In genomic region chr16:71461686-71462648, GRCh38 we compare ENCODE assay signal across 8 cellular contexts. TPM values are rescaled to one million over a fixed set of nuclear protein-coding genes. Genes with fewer than 3 reads are reported as not detected.
DNase-seq lines count a peak whose midpoint lies in the region; ATAC-seq, FAIRE-seq and TF ChIP-seq lines count a peak whose summit lies in the region.

Gene ZNF23 (minus strand): TSS chr16:71462247. CDS start chr16:71456796, 5,451 bp downstream.

- H3K9me3 ChIP-seq in WERI-Rb-1 (ENCODE audit: severe bottlenecking) (no peaks in the 10 kb centered on the region), breast epithelium (no peaks in the 10 kb centered on the region), small intestine (ENCODE audit: control insufficient read depth, low read depth) (no peaks in the 10 kb centered on the region)

- H3K27ac ChIP-seq in WERI-Rb-1 = peak within 1 kb of the TSS; percentile 67
- H3K27ac ChIP-seq in breast epithelium = peak within 1 kb of the TSS; percentile 74 to 87
- peak within 1 kb of the TSS; percentile 58 to 94 for H3K27ac ChIP-seq in small intestine (ENCODE audit: low read depth in 1 of 2, low read length in 1 of 2)

- TF ChIP-seq CTCF in WERI-Rb-1 (IDR thresholded peaks at IDR 0.05; ENCODE audit: low read depth, low read length) (no peak), breast epithelium (IDR thresholded peaks at IDR 0.05) (no peak)

- FAIRE-seq in small intestine (lab: Jason Lieb, UNC) = no peak

- peak; percentile 71 for TF ChIP-seq POLR2A in breast epithelium (IDR thresholded peaks at IDR 0.05)

- H3K4me3 ChIP-seq in WERI-Rb-1 (ENCODE audit: low read depth, low read length) (peak within 1 kb of the TSS; percentile 99), breast epithelium (peak within 1 kb of the TSS; percentile 70 to 95 (median 93)), small intestine (ENCODE audit: low read depth in 1 of 2, low read length in 2 of 2) (peak within 1 kb of the TSS; percentile 53 to 77)

- H3K27me3 ChIP-seq in WERI-Rb-1 (ENCODE audit: insufficient read depth, low read depth, severe bottlenecking) (no peaks in the 10 kb centered on the region), breast epithelium (no peaks in the 10 kb centered on the region), small intestine (ENCODE audit: control insufficient read depth in 2 of 2, insufficient read depth in 2 of 2, low read length in 2 of 2) (no peaks in the 10 kb centered on the region)

- no peaks in the 10 kb centered on the region for H3K36me3 ChIP-seq in WERI-Rb-1
- no peaks in the 10 kb centered on the region for H3K36me3 ChIP-seq in breast epithelium
- no peaks in the 10 kb centered on the region for H3K36me3 ChIP-seq in small intestine (ENCODE audit: control insufficient read depth in 2 of 2, insufficient read depth in 2 of 2, low read length in 2 of 2)

- intact Hi-C loops in breast epithelium (cut with DNase I; ENCODE audit: low total_unique reads) = no loop called here

- peak; percentile 57 for DNase-seq in SIG-M5 treated with dmso at 0.1 percent for 504 hours (lab: John Stamatoyannopoulos, UW; ENCODE audit: unreplicated experiment)
- DNase-seq in SIG-M5 (lab: John Stamatoyannopoulos, UW) = no peak
- peak; percentile 43 for DNase-seq in NCI-H2107 treated with DMSO at 0.1 percent for 48 hours (lab: John Stamatoyannopoulos, UW; ENCODE audit: unreplicated experiment)
- peak; percentile 80 for DNase-seq in WERI-Rb-1
- DNase-seq in breast epithelium (ENCODE audit: low spot score in 2 of 2) = peak; percentile 61 to 75
- peak; percentile 94 for DNase-seq in iPS-NIHi11 (ENCODE audit: low spot score)
- peak; percentile 81 for DNase-seq in small intestine

- WGBS in small intestine, 3 donors = 0 to 1% (median 0%) methylated on average over 51 to 52 of the region's 52 CpGs

- H3K4me1 ChIP-seq in breast epithelium = no peaks in the 10 kb centered on the region
- no peaks in the 10 kb centered on the region for H3K4me1 ChIP-seq in small intestine (ENCODE audit: control insufficient read depth in 2 of 2, insufficient read depth in 1 of 2, low read depth in 1 of 2, low read length in 1 of 2)

- ATAC-seq in HG02938 (IDR thresholded peaks at IDR 0.05; ENCODE audit: unreplicated experiment) = peak; percentile 85

RNA-seq across cellular contexts. Expression of gene ZNF23, which starts in this region (rescaled TPM):
- 10 to 100 TPM in 2 of 3 donors, 1 to 10 TPM in 1; 9.8 to 16.8 (median 11.8) TPM for total RNA-seq in breast epithelium
- polyA plus RNA-seq in small intestine = 1 to 10 TPM; 3.5 to 5.1 (median 4.7) TPM
